In the genomic region with DNA sequence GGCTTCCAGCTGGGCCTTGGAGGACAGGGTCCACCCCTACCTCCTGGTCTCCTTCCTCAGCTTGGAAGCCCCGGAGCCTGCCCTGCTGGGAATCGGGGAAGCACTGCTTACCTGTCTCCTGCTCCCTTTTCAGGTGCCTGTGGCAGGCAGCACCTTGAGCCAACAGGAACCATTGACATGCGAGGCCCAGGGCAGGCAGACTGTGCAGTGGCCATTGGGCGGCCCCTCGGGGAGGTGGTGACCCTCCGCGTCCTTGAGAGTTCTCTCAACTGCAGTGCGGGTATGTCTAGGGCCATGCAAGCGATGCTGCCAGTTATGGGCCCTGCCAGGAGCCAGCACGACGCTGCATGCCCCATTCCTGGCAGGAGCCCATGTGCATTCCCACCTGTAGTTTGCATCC, we compare ENCODE assay signal across 24 cellular contexts.
"Had no signal": no experiment of that assay in that cellular context is flagged by ENCODE, and none has a peak within 500 bp of the region (broad histone marks: within the 10 kb centered on the region; RNA-seq: fewer than 3 reads in every experiment).

No MANE protein-coding gene starts in this region.

- H3K9me3 Mint-ChIP-seq: dendritic cell treated with granulocyte-macrophage colony-stimulating factor and Interleukin-4, amounts not matched to agents 40 ng/mL and 50 ng/mL, for 4 days; effector memory CD8-positive, alpha-beta T cell; endodermal cell had no signal

- H3K27ac Mint-ChIP-seq: dendritic cell treated with granulocyte-macrophage colony-stimulating factor and Interleukin-4, amounts not matched to agents 40 ng/mL and 50 ng/mL, for 4 days; effector memory CD8-positive, alpha-beta T cell; endodermal cell had no signal

- H3K4me3 Mint-ChIP-seq: dendritic cell treated with granulocyte-macrophage colony-stimulating factor and Interleukin-4, amounts not matched to agents 40 ng/mL and 50 ng/mL, for 4 days; effector memory CD8-positive, alpha-beta T cell; endodermal cell had no signal

- DNase-seq: dermis blood vessel endothelial cell; dorsolateral prefrontal cortex; effector CD4-positive, alpha-beta T cell; effector CD8-positive, alpha-beta T cell; effector memory CD4-positive, alpha-beta T cell; effector memory CD8-positive, alpha-beta T cell; esophagus squamous epithelium; foreskin fibroblast; foreskin keratinocyte; foreskin melanocyte; gastrocnemius medialis; head of caudate nucleus; heart left ventricle; heart right ventricle had no signal

- H3K9me3 ChIP-seq: esophagus muscularis mucosa, esophagus squamous epithelium, gastrocnemius medialis, gastroesophageal sphincter, heart left ventricle, heart right ventricle had no signal

- FAIRE-seq: colon, endometrium, endothelial cell of umbilical vein, frontal cortex had no signal

- H3K36me3 ChIP-seq: esophagus squamous epithelium, gastrocnemius medialis, gastroesophageal sphincter, heart left ventricle, heart right ventricle had no signal

- H3K27ac ChIP-seq: coronary artery, dorsolateral prefrontal cortex, epithelial cell of prostate, esophagus muscularis mucosa, esophagus squamous epithelium, foreskin keratinocyte, gastrocnemius medialis, gastroesophageal sphincter, heart left ventricle, heart right ventricle had no signal

- H3K4me3 ChIP-seq: coronary artery, dorsolateral prefrontal cortex, esophagus muscularis mucosa, esophagus squamous epithelium, gastrocnemius medialis, gastroesophageal sphincter, heart left ventricle, heart right ventricle had no signal

- H3K27me3 ChIP-seq: dorsolateral prefrontal cortex, esophagus muscularis mucosa, esophagus squamous epithelium, foreskin keratinocyte, gastrocnemius medialis, gastroesophageal sphincter, heart left ventricle, heart right ventricle had no signal

- H3K4me1 Mint-ChIP-seq: endodermal cell had no signal

- H3K4me1 ChIP-seq: foreskin keratinocyte had no signal
